Comparison of ENCODE assay signal across 30 cellular contexts in the genomic region with DNA sequence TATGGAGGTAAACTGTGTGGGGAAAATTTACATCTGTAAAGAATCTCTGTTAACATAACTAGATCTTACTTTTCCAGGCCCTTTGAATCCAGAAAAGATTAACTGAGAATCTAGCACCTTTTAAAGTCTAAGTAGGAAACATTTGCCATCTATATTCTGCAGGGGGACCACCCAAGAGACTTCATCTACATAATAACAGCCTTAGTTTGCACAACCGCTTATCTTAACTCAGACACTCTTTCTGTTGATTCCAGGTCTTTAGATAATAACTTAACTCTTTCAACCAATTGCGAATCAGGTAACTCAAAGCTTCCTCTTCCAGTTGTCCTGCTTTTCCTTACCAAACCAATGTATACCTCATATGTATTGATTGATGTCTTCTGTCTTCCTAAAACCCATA. TPM values are rescaled to one million over a fixed set of nuclear protein-coding genes. Genes with fewer than 3 reads are reported as not detected.
"Had no signal": no experiment of that assay in that cellular context is flagged by ENCODE, and none has a peak within 500 bp of the region (broad histone marks: within the 10 kb centered on the region; RNA-seq: fewer than 3 reads in every experiment).

No MANE protein-coding gene starts in this region.

- H3K4me1 ChIP-seq: SJCRH30 had no signal

- H3K9me3 ChIP-seq: adrenal gland, SJCRH30, SK-N-SH had no signal

- H3K27me3 ChIP-seq: adrenal gland, SJCRH30 had no signal

- H3K36me3 ChIP-seq: adrenal gland, SJCRH30 had no signal

- H3K36me3 Mint-ChIP-seq: brain had no signal

- H3K4me3 ChIP-seq: adrenal gland, SJCRH30 had no signal

- H3K9me2 ChIP-seq: SK-N-SH had no signal

- H3K27ac ChIP-seq: KMS-11, SJCRH30 had no signal

- H3K27ac Mint-ChIP-seq: activated CD4-positive, alpha-beta T cell treated with anti-CD3 and anti-CD28 coated beads for 36 hours; activated CD4-positive, alpha-beta T cell treated with anti-CD3 and anti-CD28 coated beads, Interleukin-2, amount 10 ng/mL, durations not matched to agents 7 days and 5 days; activated CD8-positive, alpha-beta T cell treated with anti-CD3 and anti-CD28 coated beads, Interleukin-2, amount 10 ng/mL, durations not matched to agents 7 days and 5 days; activated naive CD4-positive, alpha-beta T cell treated with anti-CD3 and anti-CD28 coated beads, Interleukin-2, amount 50 U/mL, for 72 hours; activated T-cell treated with anti-CD3 and anti-CD28 coated beads, Interleukin-2, amount 50 U/mL, for 24 hours; activated T-helper 2 cell treated with anti-CD3 and anti-CD28 coated beads, Interferon-gamma antibody, Interleukin-2, Interleukin-4, amounts not matched to agents 10 μg/mL and 5 μg/mL and 100 μg/mL, durations not matched to agents 14 hours and 24 hours and 36 hours; brain; T-helper 1 cell treated with Interleukin-12 subunit alpha and Interleukin-12 subunit beta and Interleukin-4 antibody, amounts not matched to agents 30 μg/mL and 1 μg/mL, for 36 hours; T-helper 2 cell treated with Interferon-gamma antibody and Interleukin-4, amounts not matched to agents 5 μg/mL and 100 μg/mL, for 36 hours had no signal

- H3K4me3 Mint-ChIP-seq: activated CD4-positive, alpha-beta T cell treated with anti-CD3 and anti-CD28 coated beads for 36 hours; activated CD4-positive, alpha-beta T cell treated with anti-CD3 and anti-CD28 coated beads, Interleukin-2, amount 10 ng/mL, durations not matched to agents 7 days and 5 days; activated CD8-positive, alpha-beta T cell treated with anti-CD3 and anti-CD28 coated beads, Interleukin-2, amount 10 ng/mL, durations not matched to agents 7 days and 5 days; activated T-cell treated with anti-CD3 and anti-CD28 coated beads, Interleukin-2, amount 50 U/mL, for 24 hours; brain; T-helper 1 cell treated with Interleukin-12 subunit alpha and Interleukin-12 subunit beta and Interleukin-4 antibody, amounts not matched to agents 30 μg/mL and 1 μg/mL, for 36 hours; T-helper 2 cell treated with Interferon-gamma antibody and Interleukin-4, amounts not matched to agents 5 μg/mL and 100 μg/mL, for 36 hours had no signal

- H3K9me3 Mint-ChIP-seq: activated T-cell treated with anti-CD3 and anti-CD28 coated beads, Interleukin-2, amount 50 U/mL, for 24 hours; T-helper 1 cell treated with Interleukin-12 subunit alpha and Interleukin-12 subunit beta and Interleukin-4 antibody, amounts not matched to agents 30 μg/mL and 1 μg/mL, for 36 hours had no signal

- H3K9ac ChIP-seq: KMS-11, SK-N-SH had no signal

- H3K4me2 ChIP-seq: KMS-11, SK-N-SH had no signal

- ATAC-seq: activated CD4-positive, alpha-beta T cell treated with anti-CD3 and anti-CD28 coated beads for 36 hours; activated CD4-positive, CD25-positive, alpha-beta regulatory T cell treated with anti-CD3 and anti-CD28 coated beads, Interleukin-2, amount 50 U/mL, for 24 hours; activated CD8-positive, alpha-beta T cell treated with anti-CD3 and anti-CD28 coated beads, Interleukin-2, amount 10 ng/mL, durations not matched to agents 7 days and 5 days; Panc1 had no signal

- DNase-seq: activated CD4-positive, alpha-beta T cell treated with anti-CD3 and anti-CD28 coated beads for 36 hours; activated CD4-positive, alpha-beta T cell treated with anti-CD3 and anti-CD28 coated beads, Interleukin-2, amount 10 ng/mL, durations not matched to agents 7 days and 5 days; activated CD4-positive, alpha-beta T cell treated with anti-CD3 and anti-CD28 coated beads, Interleukin-2, amount 50 U/mL, for 48 hours; activated CD8-positive, alpha-beta T cell treated with anti-CD3 and anti-CD28 coated beads, Interleukin-2, amount 10 ng/mL, durations not matched to agents 7 days and 5 days; activated gamma-delta T cell; activated naive CD4-positive, alpha-beta T cell treated with Interleukin-2 at 50 U/mL for 16 hours; activated T-cell treated with anti-CD3 and anti-CD28 coated beads, Interleukin-2, amount 50 U/mL, for 24 hours; central memory CD4-positive, alpha-beta T cell; MM.1S; NCI-H1092; NCI-H1436 treated with DMSO at 0.1 percent for 48 hours; NCI-H1694 treated with DMSO at 0.1 percent for 48 hours; NCI-H2029; NCI-H345; NCI-H524 treated with DMSO at 0.1 percent for 48 hours; SHP77; SJCRH30; SK-N-SH had no signal

- H3K4me1 Mint-ChIP-seq: activated CD4-positive, alpha-beta T cell treated with anti-CD3 and anti-CD28 coated beads for 36 hours; activated CD4-positive, alpha-beta T cell treated with anti-CD3 and anti-CD28 coated beads, Interleukin-2, amount 10 ng/mL, durations not matched to agents 7 days and 5 days; brain had no signal

- FAIRE-seq: bronchial epithelial cell, TTC549 had no signal

RNA-seq across cellular contexts. Expression of a gene that starts 53.4 kb away (rescaled TPM):
- total RNA-seq: activated CD4-positive, alpha-beta T cell treated with anti-CD3 and anti-CD28 coated beads for 36 hours; activated CD4-positive, alpha-beta T cell treated with anti-CD3 and anti-CD28 coated beads, Interleukin-2, amount 10 ng/mL, durations not matched to agents 7 days and 5 days; activated CD8-positive, alpha-beta T cell treated with anti-CD3 and anti-CD28 coated beads, Interleukin-2, amount 10 ng/mL, durations not matched to agents 7 days and 5 days; activated naive CD4-positive, alpha-beta T cell treated with anti-CD3 and anti-CD28 coated beads, Interleukin-2, amount 50 U/mL, for 72 hours; activated T-helper 2 cell treated with anti-CD3 and anti-CD28 coated beads, Interferon-gamma antibody, Interleukin-2, Interleukin-4, amounts not matched to agents 10 μg/mL and 5 μg/mL and 100 μg/mL, durations not matched to agents 14 hours and 24 hours and 36 hours; NCI-H460 had no signal
